In genomic region chr11:78251083-78251699, GRCh38 we compare ENCODE assay signal across 18 cellular contexts.
DNase-seq lines count a peak whose midpoint lies in the region; ATAC-seq, FAIRE-seq and TF ChIP-seq lines count a peak whose summit lies in the region.
"Had no signal": no experiment of that assay in that cellular context is flagged by ENCODE, and none has a peak within 500 bp of the region (broad histone marks: within the 10 kb centered on the region; RNA-seq: fewer than 3 reads in every experiment).

No MANE protein-coding gene starts in this region.

- H3K4me1 ChIP-seq in DND-41 (ENCODE audit: insufficient read depth, low read length): peaks cover 11% of the 10 kb centered on the region
- H3K4me1 ChIP-seq in astrocyte (ENCODE audit: insufficient read depth, low read length): peaks cover 11% of the 10 kb centered on the region
- H3K4me1 ChIP-seq in heart right ventricle: peaks cover 11 to 53% (median 33%) of the 10 kb centered on the region in 9 donors
- peaks cover 4 to 15% of the 10 kb centered on the region in 2 experiments; a peak in 2 of 4 replicates for H3K4me1 ChIP-seq in SK-N-SH (ENCODE audit: control insufficient read depth in 1 of 2, insufficient read depth in 2 of 2, low read depth in 1 of 2, low read length in 1 of 2)
- H3K4me1 ChIP-seq in esophagus squamous epithelium: peaks cover 0 to 21% (median 8%) of the 10 kb centered on the region in 3 donors
- H3K4me1 ChIP-seq: colonic mucosa, foreskin keratinocyte had no signal

- TF ChIP-seq POLR2A in esophagus squamous epithelium (IDR thresholded peaks at IDR 0.05): no peak

- no peak overlapping the region for H3K4me3 Mint-ChIP-seq in astrocyte (ENCODE audit: unreplicated experiment)
- H3K4me3 Mint-ChIP-seq: activated CD8-positive, alpha-beta memory T cell treated with anti-CD3 and anti-CD28 coated beads, Interleukin-2, amount 10 ng/mL, durations not matched to agents 7 days and 5 days; activated naive CD4-positive, alpha-beta T cell treated with anti-CD3 and anti-CD28 coated beads, Interleukin-2, amount 50 U/mL, for 24 hours; naive thymus-derived CD4-positive, alpha-beta T cell had no signal

- H3K36me3 ChIP-seq in DND-41 (ENCODE audit: insufficient read depth, low read length) (peaks cover 82% of the 10 kb centered on the region), astrocyte (ENCODE audit: insufficient read depth, low read length) (no peaks in the 10 kb centered on the region), heart right ventricle (peaks cover 0 to 41% (median 19%) of the 10 kb centered on the region in 9 donors), SK-N-SH (replicated peaks in 1 of 2; ENCODE audit: control insufficient read depth in 1 of 2, insufficient read depth in 2 of 2, low read length in 1 of 2) (peaks cover 11 to 24% of the 10 kb centered on the region in 2 experiments), esophagus squamous epithelium (peaks cover 0 to 34% (median 10%) of the 10 kb centered on the region in 3 donors)
- H3K36me3 ChIP-seq: colonic mucosa had no signal

- DNase-seq in DND-41 (no peak), astrocyte (ENCODE audit: low read depth) (peak; percentile 88), heart right ventricle (no peak), renal cortical epithelial cell (ENCODE audit: low read depth) (peak; percentile 12), SK-N-SH (no peak), NCI-H1048 (lab: John Stamatoyannopoulos, UW) (no peak), SHP77 treated with DMSO at 0.1 percent for 48 hours (lab: John Stamatoyannopoulos, UW) (no peak), esophagus squamous epithelium (lab: John Stamatoyannopoulos, UW) (no peak)
- DNase-seq: activated CD8-positive, alpha-beta memory T cell treated with anti-CD3 and anti-CD28 coated beads, Interleukin-2, amount 10 ng/mL, durations not matched to agents 7 days and 5 days; colonic mucosa; foreskin keratinocyte; kidney; naive thymus-derived CD4-positive, alpha-beta T cell; NCI-H1092 treated with DMSO at 0.1 percent for 48 hours; NCI-H345; OCI-M1 had no signal

- POLR2A ChIA-PET in SK-N-SH (lab: Yijun Ruan, JAX): interaction anchor here (1.5 kb wide), 1 partner anchor 11 kb away, joined by 5 read pairs; no protein-coding TSS in a partner anchor

- peaks cover 14% of the 10 kb centered on the region for H3K36me3 Mint-ChIP-seq in astrocyte (ENCODE audit: low read depth, unreplicated experiment)
- H3K36me3 Mint-ChIP-seq: activated naive CD4-positive, alpha-beta T cell treated with anti-CD3 and anti-CD28 coated beads, Interleukin-2, amount 50 U/mL, for 24 hours had no signal

- peak overlapping the region; percentile 63 for H3K27ac ChIP-seq in DND-41 (ENCODE audit: low read length)
- H3K27ac ChIP-seq in astrocyte (ENCODE audit: low read depth, low read length): no peak overlapping the region
- peak overlapping the region in 9 of 10 donors; percentile 5 to 72 (median 28) for H3K27ac ChIP-seq in heart right ventricle
- peak overlapping the region in 1 of 2 experiments; percentile 35; a peak in 1 of 4 replicates for H3K27ac ChIP-seq in SK-N-SH (ENCODE audit: low read depth in 2 of 2, low read length in 1 of 2)
- H3K27ac ChIP-seq in esophagus squamous epithelium: no peak overlapping the region
- H3K27ac ChIP-seq: colonic mucosa, foreskin keratinocyte, VCaP had no signal

- H3K27me3 ChIP-seq in DND-41 (ENCODE audit: insufficient read depth, low read length, poor library complexity): no peaks in the 10 kb centered on the region
- no peaks in the 10 kb centered on the region for H3K27me3 ChIP-seq in astrocyte (ENCODE audit: insufficient read depth, low read length)
- no peaks in the 10 kb centered on the region for H3K27me3 ChIP-seq in heart right ventricle
- no peaks in the 10 kb centered on the region for H3K27me3 ChIP-seq in SK-N-SH (ENCODE audit: insufficient read depth)
- no peaks in the 10 kb centered on the region for H3K27me3 ChIP-seq in esophagus squamous epithelium
- H3K27me3 ChIP-seq: colonic mucosa, foreskin keratinocyte had no signal

- TF ChIP-seq EP300 in SK-N-SH (IDR thresholded peaks at IDR 0.05; ENCODE audit: borderline replicate concordance in 1 of 2, low read depth in 1 of 2, low read length in 1 of 2): no peak

- no peaks in the 10 kb centered on the region for H3K27me3 Mint-ChIP-seq in astrocyte (ENCODE audit: low read depth, unreplicated experiment)
- H3K27me3 Mint-ChIP-seq: activated CD8-positive, alpha-beta memory T cell treated with anti-CD3 and anti-CD28 coated beads, Interleukin-2, amount 10 ng/mL, durations not matched to agents 7 days and 5 days; activated naive CD4-positive, alpha-beta T cell treated with anti-CD3 and anti-CD28 coated beads, Interleukin-2, amount 50 U/mL, for 24 hours; naive thymus-derived CD4-positive, alpha-beta T cell had no signal

- H3K4me1 Mint-ChIP-seq in astrocyte (ENCODE audit: low read depth, unreplicated experiment): peaks cover 17% of the 10 kb centered on the region
- H3K4me1 Mint-ChIP-seq: activated naive CD4-positive, alpha-beta T cell treated with anti-CD3 and anti-CD28 coated beads, Interleukin-2, amount 50 U/mL, for 24 hours had no signal

- TF ChIP-seq CTCF in DND-41 (IDR thresholded peaks at IDR 0.05; ENCODE audit: borderline replicate concordance, extremely low read depth, low read length, poor library complexity, severe bottlenecking) (no peak), astrocyte (IDR thresholded peaks at IDR 0.05; ENCODE audit: insufficient read depth, low read depth, low read length) (no peak), heart right ventricle (IDR thresholded peaks at IDR 0.05) (no peak), SK-N-SH (IDR thresholded peaks at IDR 0.05) (no peak), esophagus squamous epithelium (IDR thresholded peaks at IDR 0.05) (no peak)

- H3K79me2 ChIP-seq in DND-41 (ENCODE audit: insufficient read depth, low read length): peaks cover 94% of the 10 kb centered on the region
- no peaks in the 10 kb centered on the region for H3K79me2 ChIP-seq in astrocyte (ENCODE audit: insufficient read depth, low read length)
- no peaks in the 10 kb centered on the region for H3K79me2 ChIP-seq in SK-N-SH (ENCODE audit: insufficient read depth)

- no peak overlapping the region for H3K4me2 ChIP-seq in DND-41 (ENCODE audit: insufficient read depth, low read length)
- peak overlapping the region; percentile 12 for H3K4me2 ChIP-seq in astrocyte (ENCODE audit: low read length)
- no peak overlapping the region for H3K4me2 ChIP-seq in SK-N-SH

- H2AFZ ChIP-seq in DND-41 (ENCODE audit: low read depth, low read length) (no peak overlapping the region), astrocyte (ENCODE audit: low read depth, low read length) (no peak overlapping the region), SK-N-SH (ENCODE audit: low read depth) (no peak overlapping the region)

- H4K20me1 ChIP-seq in DND-41 (ENCODE audit: insufficient read depth, low read length): peaks cover 2% of the 10 kb centered on the region; the same call in 1 of the 2 replicates
- no peaks in the 10 kb centered on the region for H4K20me1 ChIP-seq in astrocyte (ENCODE audit: insufficient read depth, low read length)
- H4K20me1 ChIP-seq in SK-N-SH (ENCODE audit: insufficient read depth): no peaks in the 10 kb centered on the region

- no peak overlapping the region for H3K4me3 ChIP-seq in DND-41 (ENCODE audit: low read depth in 1 of 2, low read length in 2 of 2)
- no peak overlapping the region for H3K4me3 ChIP-seq in astrocyte (ENCODE audit: insufficient read depth, low read depth, low read length)
- no peak overlapping the region for H3K4me3 ChIP-seq in heart right ventricle
- H3K4me3 ChIP-seq in SK-N-SH (ENCODE audit: low read depth in 2 of 2, low read length in 1 of 2): no peak overlapping the region
- H3K4me3 ChIP-seq in esophagus squamous epithelium: no peak overlapping the region
- H3K4me3 ChIP-seq: colonic mucosa had no signal

- no peaks in the 10 kb centered on the region for H3K9me3 Mint-ChIP-seq in astrocyte (ENCODE audit: unreplicated experiment)
- H3K9me3 Mint-ChIP-seq: activated naive CD4-positive, alpha-beta T cell treated with anti-CD3 and anti-CD28 coated beads, Interleukin-2, amount 50 U/mL, for 24 hours had no signal

- 7 to 13% methylated on average over 1 of the region's 1 CpG for WGBS in heart right ventricle, 2 donors
- WGBS in SK-N-SH (ENCODE audit: low lambda C conversion rate): 71% methylated on average over 1 of the region's 1 CpG
- 42 to 44% methylated on average over 1 of the region's 1 CpG for whole genome bisulfite sequencing in esophagus squamous epithelium, 2 donors

- H3K27ac Mint-ChIP-seq in astrocyte (ENCODE audit: unreplicated experiment): no peak overlapping the region
- H3K27ac Mint-ChIP-seq: activated CD8-positive, alpha-beta memory T cell treated with anti-CD3 and anti-CD28 coated beads, Interleukin-2, amount 10 ng/mL, durations not matched to agents 7 days and 5 days; activated naive CD4-positive, alpha-beta T cell treated with anti-CD3 and anti-CD28 coated beads, Interleukin-2, amount 50 U/mL, for 24 hours had no signal

- FAIRE-seq in astrocyte (lab: Jason Lieb, UNC): peak; percentile 39
- FAIRE-seq: kidney had no signal

- H3K9me2 ChIP-seq in SK-N-SH: no peaks in the 10 kb centered on the region

- H3F3A ChIP-seq in SK-N-SH (replicated peaks; ENCODE audit: insufficient read depth): peaks cover 3% of the 10 kb centered on the region

- intact Hi-C loops in heart right ventricle (cut with DNase I) (loop anchor here in 2 of 10 donors (10.0 kb wide), 2 partner anchors 104 to 124 kb away; no protein-coding TSS in a partner anchor), esophagus squamous epithelium (cut with DNase I) (no loop called here)

- H3K9ac ChIP-seq in DND-41 (ENCODE audit: low read depth, low read length) (no peak overlapping the region), astrocyte (ENCODE audit: low read length) (no peak overlapping the region), SK-N-SH (no peak overlapping the region)

- CTCF ChIA-PET in SK-N-SH (lab: Yijun Ruan, JAX): interaction anchor here (0.8 to 1.2 kb wide), 4 partner anchors 9 to 167 kb away, joined by 3 to 5 read pairs (median 4); no protein-coding TSS in a partner anchor

- TF ChIP-seq RAD21 in SK-N-SH (IDR thresholded peaks at IDR 0.05; ENCODE audit: low read length): no peak

- ATAC-seq in DND-41 (ENCODE audit: insufficient read depth, low read depth): no peak
- peak; percentile 60 to 83 (median 74) for ATAC-seq in heart right ventricle
- ATAC-seq: activated CD8-positive, alpha-beta memory T cell treated with anti-CD3 and anti-CD28 coated beads, Interleukin-2, amount 10 ng/mL, durations not matched to agents 7 days and 5 days; foreskin keratinocyte; naive thymus-derived CD4-positive, alpha-beta T cell had no signal

- H3K9me3 ChIP-seq in DND-41 (ENCODE audit: insufficient read depth, low read length, severe bottlenecking): no peaks in the 10 kb centered on the region
- H3K9me3 ChIP-seq in astrocyte (ENCODE audit: insufficient read depth, low read depth, low read length): no peaks in the 10 kb centered on the region
- peaks cover 0 to 3% (median 0%) of the 10 kb centered on the region in 11 donors for H3K9me3 ChIP-seq in heart right ventricle
- H3K9me3 ChIP-seq in SK-N-SH: no peaks in the 10 kb centered on the region
- H3K9me3 ChIP-seq in esophagus squamous epithelium: no peaks in the 10 kb centered on the region
- H3K9me3 ChIP-seq: colonic mucosa had no signal

TF ChIP-seq in SK-N-SH, 30 proteins besides CTCF, POLR2A, EP300 and RAD21 (continues in another document):
- TF ChIP-seq MXI1 (IDR thresholded peaks at IDR 0.05; ENCODE audit: low read depth, low read length) (no peak), TEAD4 (IDR thresholded peaks at IDR 0.05; ENCODE audit: borderline replicate concordance, insufficient read depth) (no peak)

Comparison
In these comparisons a context has a peak if more than half of its experiments do, and no peak if none do; other contexts are left out.
1. DNase-seq: peak in astrocyte (single experiment) and renal cortical epithelial cell (single experiment); none in DND-41 (single experiment), heart right ventricle (0 of 2), SK-N-SH (single experiment), NCI-H1048 (single experiment), SHP77 treated with DMSO at 0.1 percent for 48 hours (single experiment) and esophagus squamous epithelium (single experiment).
2. H3K27ac ChIP-seq: peak in DND-41 (single experiment) and heart right ventricle (9 of 10); none in astrocyte (single experiment) and esophagus squamous epithelium (0 of 4).